ENCODE assay signal across 14 cellular contexts in the genomic region with DNA sequence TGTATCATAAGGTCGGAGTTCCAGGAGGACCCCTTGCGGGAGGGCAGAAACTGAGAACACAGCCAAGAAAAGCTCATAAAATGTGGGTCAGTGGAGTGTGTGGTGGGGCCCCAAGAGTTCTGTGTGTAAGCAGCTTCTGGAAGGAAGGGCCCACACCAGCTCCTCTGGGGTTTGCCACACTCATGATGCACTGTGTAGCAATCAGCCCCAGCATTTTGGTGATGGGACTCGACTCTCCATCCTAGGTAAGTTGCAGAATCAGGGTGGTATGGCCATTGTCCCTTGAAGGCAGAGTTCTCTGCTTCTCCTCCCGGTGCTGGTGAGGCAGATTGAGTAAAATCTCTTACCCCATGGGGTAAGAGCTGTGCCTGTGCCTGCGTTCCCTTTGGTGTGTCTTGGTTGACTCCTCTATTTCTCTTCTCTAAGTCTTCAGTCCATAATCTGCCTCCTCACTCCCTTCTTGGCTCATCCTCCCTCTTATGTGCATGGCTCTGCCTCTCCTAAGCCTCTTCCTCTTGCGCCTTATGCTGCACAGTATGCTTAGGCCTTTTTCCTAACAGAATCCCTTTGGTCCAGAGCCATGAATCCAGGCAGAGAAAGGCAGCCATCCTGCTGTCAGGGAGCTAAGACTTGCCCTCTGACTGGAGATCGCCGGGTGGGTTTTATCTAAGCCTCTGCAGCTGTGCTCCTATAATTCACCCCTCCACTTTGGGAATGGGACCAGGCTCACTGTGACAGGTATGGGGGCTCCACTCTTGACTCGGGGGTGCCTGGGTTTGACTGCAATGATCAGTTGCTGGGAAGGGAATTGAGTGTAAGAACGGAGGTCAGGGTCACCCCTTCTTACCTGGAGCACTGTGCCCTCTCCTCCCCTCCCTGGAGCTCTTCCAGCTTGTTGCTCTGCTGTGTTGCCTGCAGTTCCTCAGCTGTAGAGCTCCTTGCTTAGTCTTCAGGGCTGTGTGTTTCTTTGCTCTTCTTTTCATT. TPM values are rescaled to one million over a fixed set of nuclear protein-coding genes. Genes with fewer than 3 reads are reported as not detected.
DNase-seq lines count a peak whose midpoint lies in the region; ATAC-seq and TF ChIP-seq lines count a peak whose summit lies in the region.
"Had no signal": no experiment of that assay in that cellular context is flagged by ENCODE, and none has a peak within 500 bp of the region (broad histone marks: within the 10 kb centered on the region; RNA-seq: fewer than 3 reads in every experiment).

No MANE protein-coding gene starts in this region.

- TF ChIP-seq POLR2A in spleen (IDR thresholded peaks at IDR 0.05) (no peak), uterus (IDR thresholded peaks at IDR 0.05) (no peak)

- 75 to 85% (median 76%) methylated on average over 10 of the region's 10 CpGs for WGBS in spleen, 5 donors

- H3K27me3 ChIP-seq in WERI-Rb-1 (ENCODE audit: insufficient read depth, low read depth, severe bottlenecking) (no peaks in the 10 kb centered on the region), spleen (replicated peaks in 1 of 7) (no peaks in the 10 kb centered on the region), uterus (no peaks in the 10 kb centered on the region)

- no peaks in the 10 kb centered on the region for H3K36me3 ChIP-seq in WERI-Rb-1
- H3K36me3 ChIP-seq in spleen = no peaks in the 10 kb centered on the region
- no peaks in the 10 kb centered on the region for H3K36me3 ChIP-seq in uterus

- H3K9me3 ChIP-seq in WERI-Rb-1 (ENCODE audit: severe bottlenecking) = no peaks in the 10 kb centered on the region
- no peaks in the 10 kb centered on the region for H3K9me3 ChIP-seq in spleen
- no peaks in the 10 kb centered on the region for H3K9me3 ChIP-seq in uterus
- H3K9me3 ChIP-seq: mucosa of descending colon had no signal

- intact Hi-C loops in spleen (cut with DNase I; ENCODE audit: low total_unique reads) = no loop called here
- intact Hi-C loops in uterus (cut with DNase I; ENCODE audit: low total_unique reads) = no loop called here

- peak; percentile 43 for DNase-seq in NCI-H82 (lab: John Stamatoyannopoulos, UW)
- DNase-seq in NCI-H82 treated with DMSO at 0.1 percent for 48 hours (lab: John Stamatoyannopoulos, UW; ENCODE audit: unreplicated experiment) = no peak
- peak; percentile 47 for DNase-seq in WERI-Rb-1
- peak; percentile 57 for DNase-seq in cerebellar cortex (ENCODE audit: low spot score)
- DNase-seq in spleen = no peak
- no peak for DNase-seq in islet precursor cell
- no peak for DNase-seq in uterus
- DNase-seq: activated CD4-positive, CD25-positive, alpha-beta regulatory T cell; head of caudate nucleus; mucosa of descending colon had no signal

- H3K4me1 ChIP-seq in spleen (peaks cover 0 to 40% (median 2%) of the 10 kb centered on the region in 6 donors), uterus (no peaks in the 10 kb centered on the region)

- H3K4me3 ChIP-seq in WERI-Rb-1 (ENCODE audit: low read depth, low read length) = no peak overlapping the region
- H3K4me3 ChIP-seq in spleen = peak overlapping the region; percentile 3 to 64 (median 20)
- H3K4me3 ChIP-seq in uterus = no peak overlapping the region
- H3K4me3 ChIP-seq: mucosa of descending colon had no signal

- TF ChIP-seq CTCF in WERI-Rb-1 (IDR thresholded peaks at IDR 0.05; ENCODE audit: low read depth, low read length) (no peak), spleen (IDR thresholded peaks at IDR 0.05 in 8 of 11, conservative IDR thresholded peaks at IDR 0.05 in 3 of 11) (no peak), uterus (IDR thresholded peaks at IDR 0.05) (no peak)

- ATAC-seq in HG02623 (IDR thresholded peaks at IDR 0.05; ENCODE audit: unreplicated experiment) = no peak
- ATAC-seq: SK-N-SH treated with all-trans-retinoic acid at 6 μM for 48 hours had no signal

- H3K27ac ChIP-seq in WERI-Rb-1 (no peak overlapping the region), spleen (peak overlapping the region in 7 of 8 donors; percentile 53 to 97 (median 72)), uterus (no peak overlapping the region)
- H3K27ac ChIP-seq: 22Rv1 had no signal

RNA-seq across cellular contexts. Expression of a gene that starts 17.8 kb away (rescaled TPM):
- 10 to 100 TPM in 2 of 7 donors, 1 to 10 TPM in 1, not detected in 4; 3.8 to 14.5 (median 11.1) TPM for total RNA-seq in spleen
- 1 to 10 TPM; 1.1 to 1.3 (median 1.2) TPM for polyA plus RNA-seq in spleen
- not detected for total RNA-seq in uterus
- total RNA-seq: kidney epithelial cell, mucosa of descending colon had no signal

RNA-seq across cellular contexts. Expression of a gene that starts 39.3 kb away (rescaled TPM):
- 1 to 10 TPM in 3 of 7 donors, not detected in 4; 2.9 to 6.3 (median 3.0) TPM for total RNA-seq in spleen
- polyA plus RNA-seq in spleen = 1 to 10 TPM in 2 of 3 donors, under 1 TPM in 1; 0.88 to 1.4 (median 1.2) TPM
- total RNA-seq in uterus = 1 to 10 TPM in 1 of 4 donors, not detected in 3; 1.0 TPM
- total RNA-seq: mucosa of descending colon had no signal

Comparison
In these comparisons a context has a peak if more than half of its experiments do, and no peak if none do; other contexts are left out.
1. DNase-seq: peak in NCI-H82 (single experiment), WERI-Rb-1 (single experiment) and cerebellar cortex (single experiment); none in NCI-H82 treated with DMSO at 0.1 percent for 48 hours (single experiment), spleen (single experiment), islet precursor cell (single experiment) and uterus (0 of 2).
2. H3K27ac ChIP-seq: peak in spleen (7 of 8); none in WERI-Rb-1 (single experiment) and uterus (0 of 2).
3. H3K4me3 ChIP-seq: peak in spleen (8 of 8); none in WERI-Rb-1 (single experiment) and uterus (0 of 2).